12 cellular contexts compared by ENCODE assay signal in the genomic region with DNA sequence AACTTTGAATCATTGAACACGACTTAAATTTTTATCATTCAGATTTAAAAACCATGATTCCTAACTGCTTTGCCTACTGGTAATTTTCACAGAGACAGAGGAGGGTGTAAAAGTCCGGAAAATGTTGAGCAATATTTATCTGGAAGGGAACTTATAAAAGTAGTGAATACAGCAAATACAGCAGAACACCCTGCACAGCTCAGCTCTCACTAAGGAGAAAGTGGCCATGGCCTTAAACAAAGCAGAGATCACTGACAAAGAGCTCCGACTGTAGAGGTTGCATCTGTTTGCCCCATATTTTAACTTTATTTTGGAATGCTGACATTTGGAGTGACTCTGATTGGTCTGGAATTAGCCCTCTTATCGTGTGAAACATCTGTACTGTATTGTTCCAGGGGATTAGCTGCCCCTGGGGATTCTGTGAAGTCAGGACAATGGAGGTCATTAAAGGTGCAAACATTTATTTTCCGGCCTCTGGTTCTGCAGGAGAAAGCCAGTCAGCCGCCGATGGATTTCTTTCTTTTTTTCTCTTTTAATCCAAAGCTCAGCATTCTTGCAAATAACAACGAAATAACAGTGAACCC.
DNase-seq lines count a peak whose midpoint lies in the region; ATAC-seq and TF ChIP-seq lines count a peak whose summit lies in the region.
"Had no signal": no experiment of that assay in that cellular context is flagged by ENCODE, and none has a peak within 500 bp of the region (broad histone marks: within the 10 kb centered on the region; RNA-seq: fewer than 3 reads in every experiment).

No MANE protein-coding gene starts in this region.

- ATAC-seq in Right ventricle myocardium inferior (peak; percentile 74), lung (ENCODE audit: insufficient read depth, low FRiP score) (peak; percentile 41)

- TF ChIP-seq CTCF in right atrium auricular region (IDR thresholded peaks at IDR 0.05) (no peak), endodermal cell (conservative IDR thresholded peaks at IDR 0.05) (no peak), lung (IDR thresholded peaks at IDR 0.05; ENCODE audit: control extremely low read depth, extremely low read depth) (no peak)

- H3K9me3 ChIP-seq in right atrium auricular region (no peaks in the 10 kb centered on the region), endodermal cell (ENCODE audit: control insufficient read depth, low read length) (no peaks in the 10 kb centered on the region), lung (ENCODE audit: control insufficient read depth in 2 of 2, insufficient read depth in 1 of 2, low read length in 1 of 2) (no peaks in the 10 kb centered on the region), MG63 (no peaks in the 10 kb centered on the region)
- H3K9me3 ChIP-seq: adrenal gland had no signal

- intact Hi-C loops in Right ventricle myocardium inferior (cut with DNase I) = no loop called here

- peaks cover 52% of the 10 kb centered on the region for H3K4me1 Mint-ChIP-seq in endodermal cell

- H3K27me3 ChIP-seq in right atrium auricular region (no peaks in the 10 kb centered on the region), endodermal cell (ENCODE audit: control insufficient read depth, insufficient read depth, low read length, poor library complexity, severe bottlenecking) (no peaks in the 10 kb centered on the region), lung (ENCODE audit: control insufficient read depth, insufficient read depth) (no peaks in the 10 kb centered on the region), MG63 (no peaks in the 10 kb centered on the region)
- H3K27me3 ChIP-seq: adrenal gland had no signal

- H3K4me1 ChIP-seq in right atrium auricular region (peaks cover 0 to 5% of the 10 kb centered on the region in 2 donors), endodermal cell (ENCODE audit: control insufficient read depth, insufficient read depth, low read length) (peaks cover 19% of the 10 kb centered on the region), lung (ENCODE audit: control insufficient read depth in 2 of 2, insufficient read depth in 2 of 2, low read length in 2 of 2) (no peaks in the 10 kb centered on the region)

- WGBS in endodermal cell (ENCODE audit: insufficient coverage in 1 of 2, insufficient read length in 1 of 2), 2 experiments = 7 to 11% methylated on average over 3 to 8 of the region's 8 CpGs
- WGBS in lung, 2 donors = 39 to 61% methylated on average over 8 of the region's 8 CpGs

- H3K9ac ChIP-seq in endodermal cell (ENCODE audit: extremely low read depth, low read length, poor library complexity, severe bottlenecking) = peak overlapping the region; percentile 35

- H3K9me3 Mint-ChIP-seq in endodermal cell = peaks cover 1% of the 10 kb centered on the region

- H3K27me3 Mint-ChIP-seq in endodermal cell (ENCODE audit: insufficient read depth) = no peaks in the 10 kb centered on the region

- H3K27ac ChIP-seq in right atrium auricular region (no peak overlapping the region), endodermal cell (ENCODE audit: low read depth, low read length) (peak overlapping the region; percentile 6), lung (ENCODE audit: low read depth in 1 of 2, low read length in 1 of 2) (no peak overlapping the region)

- peak overlapping the region; percentile 94 for H3K27ac Mint-ChIP-seq in endodermal cell

- H3K4me3 ChIP-seq in right atrium auricular region (no peak overlapping the region), endodermal cell (ENCODE audit: low read length) (peak overlapping the region; percentile 43), lung (no peak overlapping the region), MG63 (no peak overlapping the region)
- H3K4me3 ChIP-seq: adrenal gland had no signal

- no peaks in the 10 kb centered on the region for H3K36me3 ChIP-seq in right atrium auricular region
- no peaks in the 10 kb centered on the region for H3K36me3 ChIP-seq in endodermal cell (ENCODE audit: control insufficient read depth, insufficient read depth, low read length)
- H3K36me3 ChIP-seq in lung (ENCODE audit: control insufficient read depth in 2 of 2, insufficient read depth in 2 of 2, low read length in 2 of 2) = no peaks in the 10 kb centered on the region
- no peaks in the 10 kb centered on the region for H3K36me3 ChIP-seq in MG63
- H3K36me3 ChIP-seq: adrenal gland had no signal

- peak overlapping the region; percentile 28 for H3K4me3 Mint-ChIP-seq in endodermal cell

- H3K36me3 Mint-ChIP-seq in endodermal cell (ENCODE audit: low read depth) = peaks cover 4% of the 10 kb centered on the region

- no peak for DNase-seq in Right ventricle myocardium inferior (ENCODE audit: missing footprints)
- no peak for DNase-seq in right atrium auricular region (ENCODE audit: low spot score)
- peak; percentile 86 for DNase-seq in endodermal cell
- no peak for DNase-seq in lung (ENCODE audit: low spot score)
- no peak for DNase-seq in MG63
- no peak for DNase-seq in AG20443 (ENCODE audit: low spot score)
- no peak for DNase-seq in NCI-H187 (lab: John Stamatoyannopoulos, UW)
- no peak for DNase-seq in central memory CD4-positive, alpha-beta T cell
- DNase-seq: NCI-H446 treated with DMSO at 0.1 percent for 48 hours, nucleus accumbens, SIG-M5 had no signal
